In genomic region chr1:6270432-6270831, GRCh38 we compare ENCODE assay signal across 27 cellular contexts. TPM values are rescaled to one million over a fixed set of nuclear protein-coding genes. Genes with fewer than 3 reads are reported as not detected.
A peak's percentile ranks its signal among the peaks of the same experiment; 100 is the strongest.
DNase-seq lines count a peak whose midpoint lies in the region; ATAC-seq and TF ChIP-seq lines count a peak whose summit lies in the region.
"Had no signal": no experiment of that assay in that cellular context is flagged by ENCODE, and none has a peak within 500 bp of the region (broad histone marks: within the 10 kb centered on the region; RNA-seq: fewer than 3 reads in every experiment).

No MANE protein-coding gene starts in this region.

- no peak overlapping the region for H3K4me3 Mint-ChIP-seq in progenitor cell of endocrine pancreas (ENCODE audit: low read depth)
- H3K4me3 Mint-ChIP-seq: H9; memory B cell; T-helper 2 cell treated with Interferon-gamma antibody and Interleukin-4, amounts not matched to agents 5 μg/mL and 100 μg/mL, for 36 hours had no signal

- peak overlapping the region in 1 of 2 donors; percentile 68 for H3K9ac ChIP-seq in colonic mucosa (ENCODE audit: low read depth in 2 of 2, low read length in 2 of 2)

- no peaks in the 10 kb centered on the region for H3K9me3 ChIP-seq in colonic mucosa
- H3K9me3 ChIP-seq: A549, spleen, testis had no signal

- no peaks in the 10 kb centered on the region for H3K27me3 ChIP-seq in colonic mucosa
- H3K27me3 ChIP-seq: spleen, testis had no signal

- no peaks in the 10 kb centered on the region for H3K36me3 ChIP-seq in colonic mucosa

- intact Hi-C loops in colonic mucosa (cut with DNase I) = no loop called here

- DNase-seq in NCI-H1092 (lab: John Stamatoyannopoulos, UW) (peak; percentile 55), NCI-H1092 treated with DMSO at 0.1 percent for 48 hours (lab: John Stamatoyannopoulos, UW) (no peak), NCI-H2171 (lab: John Stamatoyannopoulos, UW) (peak; percentile 61), colonic mucosa (peak; percentile 53), progenitor cell of endocrine pancreas (ENCODE audit: low spot score, unreplicated experiment) (no peak), A172 (ENCODE audit: low spot score) (no peak)
- no peak for DNase-seq in stimulated activated CD8-positive, alpha-beta memory T cell treated with anti-CD3 and anti-CD28 coated beads, Interleukin-4, amount 100 ng/mL, for 48 hours
- DNase-seq: activated CD4-positive, CD25-positive, alpha-beta regulatory T cell; activated T-cell treated with anti-CD3 and anti-CD28 coated beads, Interleukin-2, amount 50 U/mL, for 48 hours; EL; H9; hypothalamus; kidney glomerular epithelial cell; MV-4-11; NCI-H226; spleen; testis had no signal

- peak overlapping the region; percentile 71 for H3K27ac Mint-ChIP-seq in progenitor cell of endocrine pancreas
- H3K27ac Mint-ChIP-seq: activated naive CD4-positive, alpha-beta T cell treated with anti-CD3 and anti-CD28 coated beads, Interleukin-2, amount 50 U/mL, for 72 hours; memory B cell; T-helper 2 cell treated with Interferon-gamma antibody and Interleukin-4, amounts not matched to agents 5 μg/mL and 100 μg/mL, for 36 hours had no signal

- peaks cover 18% of the 10 kb centered on the region for H3K4me1 ChIP-seq in colonic mucosa
- H3K4me1 ChIP-seq: spleen, testis had no signal

- peaks cover 10% of the 10 kb centered on the region for H3K27me3 Mint-ChIP-seq in progenitor cell of endocrine pancreas
- H3K27me3 Mint-ChIP-seq: memory B cell had no signal

- peaks cover 17% of the 10 kb centered on the region for H3K4me1 Mint-ChIP-seq in progenitor cell of endocrine pancreas (ENCODE audit: low read depth)
- H3K4me1 Mint-ChIP-seq: memory B cell had no signal

- H3K27ac ChIP-seq in colonic mucosa = peak overlapping the region; percentile 69
- H3K27ac ChIP-seq: A549, C4-2B, coronary artery, HL-60, spleen, testis had no signal

- no peak for TF ChIP-seq CTCF in colonic mucosa (IDR thresholded peaks at IDR 0.05)
- no peak for TF ChIP-seq CTCF in progenitor cell of endocrine pancreas (IDR thresholded peaks at IDR 0.05; ENCODE audit: unreplicated experiment)

- no peaks in the 10 kb centered on the region for H3K9me3 Mint-ChIP-seq in progenitor cell of endocrine pancreas (ENCODE audit: low read depth)
- H3K9me3 Mint-ChIP-seq: activated naive CD4-positive, alpha-beta T cell treated with anti-CD3 and anti-CD28 coated beads, Interleukin-2, amount 50 U/mL, for 72 hours; H9; memory B cell; T-helper 2 cell treated with Interferon-gamma antibody and Interleukin-4, amounts not matched to agents 5 μg/mL and 100 μg/mL, for 36 hours had no signal

- H3K36me3 Mint-ChIP-seq in progenitor cell of endocrine pancreas (ENCODE audit: insufficient read depth) = no peaks in the 10 kb centered on the region
- H3K36me3 Mint-ChIP-seq: activated naive CD4-positive, alpha-beta T cell treated with anti-CD3 and anti-CD28 coated beads, Interleukin-2, amount 50 U/mL, for 72 hours; memory B cell had no signal

- no peak for ATAC-seq in HG03135 (IDR thresholded peaks at IDR 0.05; ENCODE audit: unreplicated experiment)
- ATAC-seq: A549; activated naive CD4-positive, alpha-beta T cell treated with anti-CD3 and anti-CD28 coated beads, Interleukin-2, amount 50 U/mL, for 72 hours had no signal

- H3K4me3 ChIP-seq in colonic mucosa = no peak overlapping the region
- H3K4me3 ChIP-seq: A549, coronary artery, spleen, testis had no signal

RNA-seq across cellular contexts. Expression of gene GPR153, which starts 9.5 kb away (rescaled TPM):
- 10 to 100 TPM; 19.6 to 21.0 TPM for total RNA-seq in colonic mucosa
- total RNA-seq in progenitor cell of endocrine pancreas = 6.3 and 6.5 TPM in 2 replicates
- 4.1 and 5.0 TPM in 2 replicates for total RNA-seq in A172 (2014; rRNA removed; shearing (Covaris generic))

RNA-seq across cellular contexts. Expression of gene HES3, which starts 26.5 kb away (rescaled TPM):
- not detected for total RNA-seq in colonic mucosa
- not detected in 2 replicates for total RNA-seq in progenitor cell of endocrine pancreas
- not detected in 2 replicates for total RNA-seq in A172 (2014; rRNA removed; shearing (Covaris generic))
- total RNA-seq: activated naive CD4-positive, alpha-beta T cell treated with anti-CD3 and anti-CD28 coated beads, Interleukin-2, amount 50 U/mL, for 72 hours; endothelial cell of umbilical vein; SK-MEL-5; spleen; testis had no signal

RNA-seq across cellular contexts. Expression of gene ICMT, which starts 34.7 kb away (rescaled TPM):
- total RNA-seq in colonic mucosa (10 to 100 TPM; 56.6 to 72.5 TPM), progenitor cell of endocrine pancreas (56.6 and 59.4 TPM in 2 replicates)
- 62.7 and 66.4 TPM in 2 replicates for total RNA-seq in A172 (2014; rRNA removed; shearing (Covaris generic))

Comparison
In these comparisons a context has a peak if more than half of its experiments do, and no peak if none do; other contexts are left out.
1. DNase-seq: peak in NCI-H1092 (single experiment), NCI-H2171 (single experiment) and colonic mucosa (single experiment); none in NCI-H1092 treated with DMSO at 0.1 percent for 48 hours (single experiment), progenitor cell of endocrine pancreas (single experiment), A172 (single experiment) and stimulated activated CD8-positive, alpha-beta memory T cell treated with anti-CD3 and anti-CD28 coated beads, Interleukin-4, amount 100 ng/mL, for 48 hours (single experiment).